In the genomic region with DNA sequence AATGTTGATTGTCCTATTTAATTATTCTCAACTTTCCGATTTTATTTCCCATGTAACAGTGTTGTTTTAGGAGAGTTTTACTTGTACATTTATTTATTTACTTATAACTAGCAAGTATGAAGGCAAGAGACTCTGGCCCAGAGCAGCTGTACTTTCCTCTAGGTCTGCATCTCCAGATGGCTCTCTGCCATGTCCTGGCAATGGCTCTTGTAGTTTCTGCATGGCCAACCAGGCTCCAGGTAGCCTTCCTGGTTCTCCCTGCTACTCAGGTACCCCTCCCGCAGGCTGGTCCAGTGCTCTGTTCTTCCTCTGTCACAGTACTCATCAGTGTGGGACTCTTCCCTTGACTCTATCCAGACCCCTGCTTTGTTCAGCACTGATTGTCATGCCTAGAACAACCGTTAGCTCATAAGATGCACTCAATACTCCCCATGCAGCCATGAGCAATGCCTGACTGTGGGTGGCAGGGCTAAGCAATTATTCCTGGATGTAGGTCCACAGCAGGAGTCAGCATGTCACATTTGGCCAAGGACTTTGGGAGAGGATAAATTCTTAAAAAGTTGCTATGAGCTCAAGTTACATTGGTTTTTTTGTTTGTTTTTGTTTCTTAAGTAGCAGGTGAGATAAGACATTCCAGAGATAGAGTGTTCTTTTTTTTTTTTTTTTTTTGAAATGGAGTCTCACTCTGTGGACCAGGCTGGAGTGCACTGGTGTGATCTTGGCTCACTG, we compare ENCODE assay signal across 31 cellular contexts. TPM values are rescaled to one million over a fixed set of nuclear protein-coding genes. Genes with fewer than 3 reads are reported as not detected.
A peak's percentile ranks its signal among the peaks of the same experiment; 100 is the strongest.
DNase-seq lines count a peak whose midpoint lies in the region; ATAC-seq and TF ChIP-seq lines count a peak whose summit lies in the region.
"Had no signal": no experiment of that assay in that cellular context is flagged by ENCODE, and none has a peak within 500 bp of the region (broad histone marks: within the 10 kb centered on the region; RNA-seq: fewer than 3 reads in every experiment).

No MANE protein-coding gene starts in this region.

- H3K36me3 ChIP-seq in MG63: no peaks in the 10 kb centered on the region
- no peaks in the 10 kb centered on the region for H3K36me3 ChIP-seq in CD8-positive, alpha-beta T cell (ENCODE audit: insufficient read depth, low read length)
- H3K36me3 ChIP-seq: BLaER1 treated with 17β-estradiol and CSF1 and Interleukin-3, amounts not matched to agents 10 nM and 100 nM; esophagus squamous epithelium; gastrocnemius medialis; left ventricle myocardium inferior; Peyer's patch; SJCRH30 had no signal

- no peak for ATAC-seq in CD8-positive, alpha-beta T cell
- ATAC-seq: gastrocnemius medialis; naive thymus-derived CD8-positive, alpha-beta T cell; stimulated activated effector memory CD8-positive, alpha-beta T cell treated with anti-CD3 and anti-CD28 coated beads, Interleukin-12 subunit alpha, Interleukin-12 subunit beta, amount 100 ng/mL, for 72 hours had no signal

- H3K4me1 ChIP-seq in CD8-positive, alpha-beta T cell (ENCODE audit: insufficient read depth, low read length): peaks cover 4% of the 10 kb centered on the region
- H3K4me1 ChIP-seq: gastrocnemius medialis, left ventricle myocardium inferior, Peyer's patch, SJCRH30 had no signal

- no peaks in the 10 kb centered on the region for H3K27me3 Mint-ChIP-seq in CD8-positive, alpha-beta T cell (ENCODE audit: low read depth)

- no peak overlapping the region for H3K27ac ChIP-seq in CD8-positive, alpha-beta T cell (ENCODE audit: low read depth, low read length)
- H3K27ac ChIP-seq: BLaER1 treated with 17β-estradiol and CSF1 and Interleukin-3, amounts not matched to agents 10 nM and 100 nM; esophagus squamous epithelium; gastrocnemius medialis; hepatocyte; left ventricle myocardium inferior; Peyer's patch; SJCRH30 had no signal

- peaks cover 2% of the 10 kb centered on the region for H3K9me3 Mint-ChIP-seq in CD8-positive, alpha-beta T cell
- H3K9me3 Mint-ChIP-seq: activated T-cell treated with anti-CD3 and anti-CD28 coated beads, Interleukin-2, amount 50 U/mL, for 24 hours; stimulated activated effector memory CD8-positive, alpha-beta T cell treated with anti-CD3 and anti-CD28 coated beads, Interleukin-12 subunit alpha, Interleukin-12 subunit beta, amount 100 ng/mL, for 72 hours had no signal

- intact Hi-C loops in CD8-positive, alpha-beta T cell (cut with DNase I, micrococcal nuclease): loop anchor here in 1 of 2 experiments (5.0 kb wide), 1 partner anchor 42 kb away; no protein-coding TSS in a partner anchor

- peaks cover 25% of the 10 kb centered on the region for H3K9me3 ChIP-seq in MG63
- no peaks in the 10 kb centered on the region for H3K9me3 ChIP-seq in CD8-positive, alpha-beta T cell (ENCODE audit: low read length)
- H3K9me3 ChIP-seq: gastrocnemius medialis, Peyer's patch, SJCRH30 had no signal

- in situ Hi-C loops in G401 (cut with HindIII; ENCODE audit: low sequenced_read_pairs): no loop called here

- H3K4me3 Mint-ChIP-seq in CD8-positive, alpha-beta T cell: no peak overlapping the region
- H3K4me3 Mint-ChIP-seq: activated T-cell treated with anti-CD3 and anti-CD28 coated beads, Interleukin-2, amount 50 U/mL, for 24 hours; endodermal cell; naive thymus-derived CD8-positive, alpha-beta T cell; stimulated activated effector memory CD8-positive, alpha-beta T cell treated with anti-CD3 and anti-CD28 coated beads, Interleukin-12 subunit alpha, Interleukin-12 subunit beta, amount 100 ng/mL, for 72 hours had no signal

- no peaks in the 10 kb centered on the region for H3K36me3 Mint-ChIP-seq in CD8-positive, alpha-beta T cell
- H3K36me3 Mint-ChIP-seq: naive thymus-derived CD8-positive, alpha-beta T cell; stimulated activated effector memory CD8-positive, alpha-beta T cell treated with anti-CD3 and anti-CD28 coated beads, Interleukin-12 subunit alpha, Interleukin-12 subunit beta, amount 100 ng/mL, for 72 hours had no signal

- CTCF ChIA-PET in CD8-positive, alpha-beta T cell (lab: Charles Lee): interaction anchor here (0.7 to 4.1 kb wide), 5 partner anchors 11 to 150 kb away, joined by 3 to 22 read pairs (median 5); a partner anchor contains a TSS

- no peak overlapping the region for H3K27ac Mint-ChIP-seq in CD8-positive, alpha-beta T cell
- H3K27ac Mint-ChIP-seq: activated T-cell treated with anti-CD3 and anti-CD28 coated beads, Interleukin-2, amount 50 U/mL, for 24 hours; endodermal cell; naive thymus-derived CD8-positive, alpha-beta T cell; stimulated activated effector memory CD8-positive, alpha-beta T cell treated with anti-CD3 and anti-CD28 coated beads, Interleukin-12 subunit alpha, Interleukin-12 subunit beta, amount 100 ng/mL, for 72 hours had no signal

- peak; percentile 37 for DNase-seq in G401 (ENCODE audit: low spot score)
- DNase-seq in MG63: peak; percentile 59
- peak; percentile 9 for DNase-seq in astrocyte of the hippocampus (ENCODE audit: low read depth, low spot score)
- peak; percentile 3 for DNase-seq in non-pigmented ciliary epithelial cell (ENCODE audit: low read depth)
- DNase-seq in NK-92 treated with Interleukin-12 subunit alpha and Interleukin-12 subunit beta, amount 100 ng/mL, for 24 hours (lab: John Stamatoyannopoulos, UW): no peak
- no peak for DNase-seq in CD8-positive, alpha-beta T cell
- DNase-seq in medulla oblongata (ENCODE audit: extremely low spot score): no peak
- DNase-seq: activated CD4-positive, alpha-beta T cell treated with anti-CD3 and anti-CD28 coated beads for 1 hour; activated T-cell treated with anti-CD3 and anti-CD28 coated beads, Interleukin-2, amount 50 U/mL, for 24 hours; Calu3; cortex of kidney; endodermal cell; esophagus squamous epithelium; gastrocnemius medialis; GDM1; Karpas-422; left ventricle myocardium inferior; midbrain; naive thymus-derived CD8-positive, alpha-beta T cell; NCI-H1048; NCI-H187 treated with DMSO at 0.1 percent for 48 hours; NCI-H510A; Peyer's patch; retina had no signal

- no peaks in the 10 kb centered on the region for H3K27me3 ChIP-seq in MG63
- H3K27me3 ChIP-seq in CD8-positive, alpha-beta T cell (ENCODE audit: insufficient read depth, low read length): no peaks in the 10 kb centered on the region
- H3K27me3 ChIP-seq: BLaER1 treated with 17β-estradiol and CSF1 and Interleukin-3, amounts not matched to agents 10 nM and 100 nM; gastrocnemius medialis; Peyer's patch; SJCRH30 had no signal

- TF ChIP-seq CTCF in CD8-positive, alpha-beta T cell (IDR thresholded peaks at IDR 0.05): no peak

- POLR2A ChIA-PET in CD8-positive, alpha-beta T cell (lab: Charles Lee): interaction anchor here (1.2 kb wide), 1 partner anchor 94 kb away, joined by 3 read pairs; no protein-coding TSS in a partner anchor

- peaks cover 11% of the 10 kb centered on the region for H3K4me1 Mint-ChIP-seq in CD8-positive, alpha-beta T cell (ENCODE audit: low read depth)
- H3K4me1 Mint-ChIP-seq: endodermal cell had no signal

- no peak overlapping the region for H3K4me3 ChIP-seq in MG63
- H3K4me3 ChIP-seq in CD8-positive, alpha-beta T cell (ENCODE audit: low read depth, low read length): no peak overlapping the region
- H3K4me3 ChIP-seq: BLaER1 treated with 17β-estradiol and CSF1 and Interleukin-3, amounts not matched to agents 10 nM and 100 nM; esophagus squamous epithelium; gastrocnemius medialis; hepatocyte; left ventricle myocardium inferior; Peyer's patch; SJCRH30; smooth muscle cell had no signal

RNA-seq across cellular contexts. Expression of a gene that starts 10.9 kb away (rescaled TPM):
- total RNA-seq in G401 (2014; rRNA removed; shearing (Covaris generic)): not detected in 2 replicates
- not detected in 2 replicates for total RNA-seq in MG63 (2014; rRNA removed; shearing (Covaris generic); ENCODE audit: low replicate concordance)
- not detected for total RNA-seq in CD8-positive, alpha-beta T cell
- total RNA-seq: activated CD8-positive, alpha-beta memory T cell treated with anti-CD3 and anti-CD28 coated beads for 36 hours; Calu3; endodermal cell; gastrocnemius medialis; hepatocyte; left ventricle myocardium inferior; naive thymus-derived CD8-positive, alpha-beta T cell; Peyer's patch; SJCRH30; smooth muscle cell; T-helper 1 cell treated with Interleukin-12 subunit alpha and Interleukin-12 subunit beta and Interleukin-4 antibody, amounts not matched to agents 30 ng/mL and 1 ng/mL, for 36 hours had no signal

RNA-seq across cellular contexts. Expression of a gene that starts 42.7 kb away (rescaled TPM):
- total RNA-seq in G401 (2014; rRNA removed; shearing (Covaris generic)): not detected in 2 replicates
- not detected in 2 replicates for total RNA-seq in MG63 (2014; rRNA removed; shearing (Covaris generic); ENCODE audit: low replicate concordance)
- not detected for total RNA-seq in CD8-positive, alpha-beta T cell
- total RNA-seq: Calu3; endodermal cell; esophagus squamous epithelium; gastrocnemius medialis; hepatocyte; left ventricle myocardium inferior; naive thymus-derived CD8-positive, alpha-beta T cell; Peyer's patch; SJCRH30 had no signal

Comparison
In these comparisons a context has a peak if more than half of its experiments do, and no peak if none do; other contexts are left out.
1. DNase-seq: peak in G401 (single experiment), MG63 (single experiment), astrocyte of the hippocampus (single experiment) and non-pigmented ciliary epithelial cell (single experiment); none in NK-92 treated with Interleukin-12 subunit alpha and Interleukin-12 subunit beta, amount 100 ng/mL, for 24 hours (single experiment), CD8-positive, alpha-beta T cell (0 of 7) and medulla oblongata (single experiment).